In the genomic region with DNA sequence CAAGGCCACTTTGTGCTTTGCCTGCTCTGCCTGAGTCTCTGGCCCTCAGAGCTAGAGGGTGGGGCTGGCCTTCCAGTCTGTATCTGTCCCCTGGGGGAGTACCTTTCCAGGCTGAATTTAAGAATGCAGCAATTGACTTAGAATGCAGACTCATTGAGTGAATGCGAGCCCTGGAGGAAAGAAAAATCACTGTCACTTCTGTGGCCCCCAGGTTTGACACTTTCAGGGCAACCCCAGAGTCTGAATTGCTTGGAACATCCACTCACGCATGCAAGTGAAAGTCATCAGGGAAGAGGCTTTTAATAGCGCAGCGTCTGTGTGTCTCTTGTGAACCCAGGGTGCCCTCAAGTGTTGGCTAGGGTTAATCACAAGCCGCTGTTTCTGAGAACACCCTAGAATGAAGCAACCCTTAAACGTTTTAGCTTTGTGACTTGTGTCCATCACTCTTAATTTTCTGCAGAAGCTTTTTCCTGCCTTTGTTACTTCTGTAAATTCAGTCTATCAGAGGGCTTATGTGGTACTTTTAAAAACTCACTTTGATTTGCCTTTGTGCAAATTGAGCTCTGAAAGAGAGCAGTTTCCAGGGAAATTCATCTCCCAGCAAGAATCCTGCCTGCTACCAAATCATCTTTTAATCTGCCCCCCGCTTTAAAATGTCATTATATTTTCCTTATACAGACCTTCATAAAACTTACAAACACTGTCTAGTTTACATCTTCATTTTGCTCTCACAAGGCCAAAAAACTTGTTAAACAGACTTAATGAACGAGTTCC, we compare ENCODE assay signal across 8 cellular contexts.
A peak's percentile ranks its signal among the peaks of the same experiment; 100 is the strongest.
DNase-seq lines count a peak whose midpoint lies in the region; ATAC-seq, FAIRE-seq and TF ChIP-seq lines count a peak whose summit lies in the region.

No MANE protein-coding gene starts in this region.

- no peak overlapping the region for H3K4me3 ChIP-seq in mucosa of descending colon

- TF ChIP-seq POLR2A in GM12892 (IDR thresholded peaks at IDR 0.05; ENCODE audit: low read depth, low read length): no peak

- peak; percentile 43 for TF ChIP-seq CTCF in mucosa of descending colon (IDR thresholded peaks at IDR 0.05)

- H3K36me3 Mint-ChIP-seq in activated CD4-positive, alpha-beta memory T cell treated with anti-CD3 and anti-CD28 coated beads, Interleukin-2, amount 10 ng/mL, durations not matched to agents 7 days and 5 days (ENCODE audit: low read depth): peaks cover 3% of the 10 kb centered on the region
- no peaks in the 10 kb centered on the region for H3K36me3 Mint-ChIP-seq in stimulated activated memory B cell treated with anti-CD40 and anti-IgM and Interleukin-4, amounts not matched to agents 10 μg/mL and 1 μg/mL and 100 μg/mL, for 72 hours

- H3K4me1 ChIP-seq in mucosa of descending colon (ENCODE audit: low read depth): peaks cover 2% of the 10 kb centered on the region

- peaks cover 10% of the 10 kb centered on the region for H3K4me1 Mint-ChIP-seq in activated CD4-positive, alpha-beta memory T cell treated with anti-CD3 and anti-CD28 coated beads, Interleukin-2, amount 10 ng/mL, durations not matched to agents 7 days and 5 days
- no peaks in the 10 kb centered on the region for H3K4me1 Mint-ChIP-seq in stimulated activated memory B cell treated with anti-CD40 and anti-IgM and Interleukin-4, amounts not matched to agents 10 μg/mL and 1 μg/mL and 100 μg/mL, for 72 hours

- H3K27me3 Mint-ChIP-seq in activated CD4-positive, alpha-beta memory T cell treated with anti-CD3 and anti-CD28 coated beads, Interleukin-2, amount 10 ng/mL, durations not matched to agents 7 days and 5 days: peaks cover 16% of the 10 kb centered on the region
- H3K27me3 Mint-ChIP-seq in stimulated activated memory B cell treated with anti-CD40 and anti-IgM and Interleukin-4, amounts not matched to agents 10 μg/mL and 1 μg/mL and 100 μg/mL, for 72 hours: peaks cover 11% of the 10 kb centered on the region

- ATAC-seq in HG03108 (IDR thresholded peaks at IDR 0.05; ENCODE audit: unreplicated experiment): peak; percentile 81
- peak; percentile 98 for ATAC-seq in mucosa of descending colon
- ATAC-seq in stimulated activated memory B cell treated with anti-CD40 and anti-IgM and Interleukin-4, amounts not matched to agents 10 μg/mL and 1 μg/mL and 100 μg/mL, for 72 hours: peak; percentile 77

- H3K36me3 ChIP-seq in mucosa of descending colon (ENCODE audit: low read depth): no peaks in the 10 kb centered on the region

- H3K9me3 ChIP-seq in mucosa of descending colon: no peaks in the 10 kb centered on the region

- POLR2A ChIA-PET in activated CD4-positive, alpha-beta memory T cell treated with anti-CD3 and anti-CD28 coated beads, Interleukin-2, amount 10 ng/mL, durations not matched to agents 7 days and 5 days (lab: Charles Lee): interaction anchor here (0.6 to 1.2 kb wide), 4 partner anchors 12 to 291 kb away, joined by 3 to 4 read pairs (median 4); no protein-coding TSS in a partner anchor

- FAIRE-seq in GM12892 (lab: Jason Lieb, UNC) (peak; percentile 90), endometrium (lab: Jason Lieb, UNC) (peak; percentile 64)

- DNase-seq in A172 (ENCODE audit: low spot score) (peak; percentile 68), GM12892 (ENCODE audit: insufficient read length) (no peak), NCI-H69 (lab: John Stamatoyannopoulos, UW) (peak; percentile 68), mucosa of descending colon (peak in 2 of 3 donors; percentile 55 to 78)
- DNase-seq in activated CD4-positive, alpha-beta memory T cell treated with anti-CD3 and anti-CD28 coated beads, Interleukin-2, amount 10 ng/mL, durations not matched to agents 7 days and 5 days: peak; percentile 75

- CTCF ChIA-PET in activated CD4-positive, alpha-beta memory T cell treated with anti-CD3 and anti-CD28 coated beads, Interleukin-2, amount 10 ng/mL, durations not matched to agents 7 days and 5 days (lab: Charles Lee): interaction anchor here (0.6 to 5.2 kb wide), 33 partner anchors 9 to 1019 kb away, joined by 3 to 42 read pairs (median 4); a partner anchor contains a TSS

- no peak overlapping the region for H3K4me3 Mint-ChIP-seq in activated CD4-positive, alpha-beta memory T cell treated with anti-CD3 and anti-CD28 coated beads, Interleukin-2, amount 10 ng/mL, durations not matched to agents 7 days and 5 days
- no peak overlapping the region for H3K4me3 Mint-ChIP-seq in stimulated activated memory B cell treated with anti-CD40 and anti-IgM and Interleukin-4, amounts not matched to agents 10 μg/mL and 1 μg/mL and 100 μg/mL, for 72 hours

- no peak overlapping the region for H3K27ac Mint-ChIP-seq in activated CD4-positive, alpha-beta memory T cell treated with anti-CD3 and anti-CD28 coated beads, Interleukin-2, amount 10 ng/mL, durations not matched to agents 7 days and 5 days
- no peak overlapping the region for H3K27ac Mint-ChIP-seq in stimulated activated memory B cell treated with anti-CD40 and anti-IgM and Interleukin-4, amounts not matched to agents 10 μg/mL and 1 μg/mL and 100 μg/mL, for 72 hours

- intact Hi-C loops in mucosa of descending colon (cut with DNase I, micrococcal nuclease): no loop called here

- H3K9me3 Mint-ChIP-seq in activated CD4-positive, alpha-beta memory T cell treated with anti-CD3 and anti-CD28 coated beads, Interleukin-2, amount 10 ng/mL, durations not matched to agents 7 days and 5 days: no peaks in the 10 kb centered on the region
- H3K9me3 Mint-ChIP-seq in stimulated activated memory B cell treated with anti-CD40 and anti-IgM and Interleukin-4, amounts not matched to agents 10 μg/mL and 1 μg/mL and 100 μg/mL, for 72 hours: no peaks in the 10 kb centered on the region
